In the genomic region with DNA sequence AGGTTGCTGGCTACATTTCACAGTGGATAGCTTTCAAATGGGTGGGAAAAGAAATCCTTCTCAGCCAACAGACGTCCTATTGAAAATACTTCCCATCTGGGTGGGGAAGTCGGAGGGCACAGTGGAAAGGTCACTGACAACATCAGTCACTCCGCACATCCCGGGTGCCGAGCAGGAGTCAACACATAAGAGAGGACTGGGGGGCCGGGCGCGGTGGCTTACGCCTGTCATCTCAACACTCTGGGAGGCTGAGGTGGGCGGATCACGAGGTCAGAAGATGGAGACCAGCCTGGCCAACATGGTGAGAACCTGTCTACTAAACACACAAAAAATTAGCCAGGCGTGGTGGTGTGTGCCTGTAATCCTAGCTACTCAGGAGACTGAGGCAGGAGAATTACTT, we compare ENCODE assay signal across 24 cellular contexts.
DNase-seq lines count a peak whose midpoint lies in the region; ATAC-seq and TF ChIP-seq lines count a peak whose summit lies in the region.
"Had no signal": no experiment of that assay in that cellular context is flagged by ENCODE, and none has a peak within 500 bp of the region (broad histone marks: within the 10 kb centered on the region; RNA-seq: fewer than 3 reads in every experiment).

No MANE protein-coding gene starts in this region.

- H3K9me3 Mint-ChIP-seq in nephron, result no peaks in the 10 kb centered on the region
- H3K9me3 Mint-ChIP-seq: CD4-positive, alpha-beta T cell; CD8-positive, alpha-beta T cell had no signal

- peak; percentile 62 for DNase-seq in cardiac septum (ENCODE audit: low spot score)
- DNase-seq in Right ventricle myocardium inferior (ENCODE audit: missing footprints), result no peak
- peak; percentile 63 for DNase-seq in left kidney (ENCODE audit: low read depth, low spot score)
- no peak for DNase-seq in prostate gland (ENCODE audit: low spot score)
- no peak for DNase-seq in NCI-H345 treated with DMSO at 0.1 percent for 48 hours (lab: John Stamatoyannopoulos, UW; ENCODE audit: unreplicated experiment)
- DNase-seq: AML-193; CD4-positive, alpha-beta T cell; CD8-positive, alpha-beta T cell; DMS 273 treated with DMSO at 0.1 percent for 48 hours; DMS153; DMS53; DMS79; DND-41; EL; GDM1 had no signal

- peak overlapping the region; percentile 37 to 69 (median 52) for H3K27ac Mint-ChIP-seq in nephron
- H3K27ac Mint-ChIP-seq: B cell; CD4-positive, alpha-beta T cell; CD8-positive, alpha-beta T cell had no signal

- ATAC-seq in Right ventricle myocardium inferior (no peak), SK-N-SH treated with all-trans-retinoic acid at 6 μM for 48 hours (no peak), HG03571 (IDR thresholded peaks at IDR 0.05; ENCODE audit: unreplicated experiment) (no peak)
- ATAC-seq: A549; CD8-positive, alpha-beta T cell; GM12878 had no signal

- WGBS in prostate gland, result 88% methylated on average over 12 of the region's 12 CpGs

- H3K27me3 Mint-ChIP-seq in nephron (ENCODE audit: low read depth), result peaks cover 30% of the 10 kb centered on the region
- H3K27me3 Mint-ChIP-seq: B cell had no signal

- intact Hi-C loops in cardiac septum (cut with DNase I) (no loop called here), Right ventricle myocardium inferior (cut with DNase I) (no loop called here), prostate gland (cut with DNase I) (no loop called here)

- H3K4me3 ChIP-seq in prostate gland, result no peak overlapping the region
- H3K4me3 ChIP-seq: A549; BLaER1 treated with 17β-estradiol and CSF1 and Interleukin-3, amounts not matched to agents 10 nM and 100 nM; GM12878 had no signal

- peaks cover 3% of the 10 kb centered on the region for H3K4me1 ChIP-seq in prostate gland (replicated peaks)
- H3K4me1 ChIP-seq: A549; BLaER1 treated with 17β-estradiol and CSF1 and Interleukin-3, amounts not matched to agents 10 nM and 100 nM had no signal

- no peak for TF ChIP-seq POLR2A in prostate gland (IDR thresholded peaks at IDR 0.05)

- H3K9me3 ChIP-seq in prostate gland, result no peaks in the 10 kb centered on the region
- H3K9me3 ChIP-seq: A549; BLaER1 treated with 17β-estradiol and CSF1 and Interleukin-3, amounts not matched to agents 10 nM and 100 nM had no signal

- no peaks in the 10 kb centered on the region for H3K27me3 ChIP-seq in prostate gland (replicated peaks; ENCODE audit: insufficient read depth)
- H3K27me3 ChIP-seq: BLaER1 treated with 17β-estradiol and CSF1 and Interleukin-3, amounts not matched to agents 10 nM and 100 nM had no signal

- H3K27ac ChIP-seq in prostate gland, result peak overlapping the region; percentile 63 to 72
- H3K27ac ChIP-seq: 22Rv1; A549; BLaER1 treated with 17β-estradiol and CSF1 and Interleukin-3, amounts not matched to agents 10 nM and 100 nM; C4-2B had no signal

- H3K36me3 ChIP-seq in prostate gland, result no peaks in the 10 kb centered on the region
- H3K36me3 ChIP-seq: BLaER1 treated with 17β-estradiol and CSF1 and Interleukin-3, amounts not matched to agents 10 nM and 100 nM had no signal

- no peak overlapping the region for H3K4me3 Mint-ChIP-seq in nephron
- H3K4me3 Mint-ChIP-seq: B cell; CD4-positive, alpha-beta T cell; CD8-positive, alpha-beta T cell had no signal

- TF ChIP-seq CTCF in nephron (IDR thresholded peaks at IDR 0.05; ENCODE audit: unreplicated experiment in 3 of 3), result no peak
- TF ChIP-seq CTCF in prostate gland (IDR thresholded peaks at IDR 0.05), result no peak

- peaks cover 32% of the 10 kb centered on the region for H3K4me1 Mint-ChIP-seq in nephron
- H3K4me1 Mint-ChIP-seq: B cell had no signal

- no peaks in the 10 kb centered on the region for H3K36me3 Mint-ChIP-seq in nephron (ENCODE audit: low read depth)
- H3K36me3 Mint-ChIP-seq: CD8-positive, alpha-beta T cell had no signal

TF ChIP-seq in SK-N-SH treated with all-trans-retinoic acid at 6 μM for 48 hours, 23 proteins besides CTCF, POLR2A, EP300 and RAD21:
- TF ChIP-seq SNAI2 (CRISPR knock-in tag; IDR thresholded peaks at IDR 0.05) (no peak), ZNF70 (CRISPR knock-in tag; IDR thresholded peaks at IDR 0.05) (no peak), TCF4 (CRISPR knock-in tag; IDR thresholded peaks at IDR 0.05; ENCODE audit: borderline replicate concordance) (no peak), ESRRG (CRISPR knock-in tag; IDR thresholded peaks at IDR 0.05) (no peak), TSHZ2 (CRISPR knock-in tag; IDR thresholded peaks at IDR 0.05) (no peak), PPARA (CRISPR knock-in tag; IDR thresholded peaks at IDR 0.05; ENCODE audit: borderline replicate concordance) (no peak), OSR1 (CRISPR knock-in tag; IDR thresholded peaks at IDR 0.05) (no peak)
- TF ChIP-seq, protein P1, sequence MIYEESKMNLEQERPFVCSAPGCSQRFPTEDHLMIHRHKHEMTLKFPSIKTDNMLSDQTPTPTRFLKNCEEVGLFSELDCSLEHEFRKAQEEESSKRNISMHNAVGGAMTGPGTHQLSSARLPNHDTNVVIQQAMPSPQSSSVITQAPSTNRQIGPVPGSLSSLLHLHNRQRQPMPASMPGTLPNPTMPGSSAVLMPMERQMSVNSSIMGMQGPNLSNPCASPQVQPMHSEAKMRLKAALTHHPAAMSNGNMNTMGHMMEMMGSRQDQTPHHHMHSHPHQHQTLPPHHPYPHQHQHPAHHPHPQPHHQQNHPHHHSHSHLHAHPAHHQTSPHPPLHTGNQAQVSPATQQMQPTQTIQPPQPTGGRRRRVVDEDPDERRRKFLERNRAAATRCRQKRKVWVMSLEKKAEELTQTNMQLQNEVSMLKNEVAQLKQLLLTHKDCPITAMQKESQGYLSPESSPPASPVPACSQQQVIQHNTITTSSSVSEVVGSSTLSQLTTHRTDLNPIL (CRISPR knock-in tag; IDR thresholded peaks at IDR 0.05; ENCODE audit: low read depth), result no peak
TF ChIP-seq in SK-N-SH treated with all-trans-retinoic acid at 6 μM for 48 hours: peak in this region for 0.

Comparison
In these comparisons a context has a peak if more than half of its experiments do, and no peak if none do; other contexts are left out.
1. DNase-seq: peak in cardiac septum (single experiment) and left kidney (single experiment); none in Right ventricle myocardium inferior (single experiment), prostate gland (single experiment) and NCI-H345 treated with DMSO at 0.1 percent for 48 hours (single experiment).